ENCODE assay signal across 1 cellular context in genomic region chr18:57772387-57772799, GRCh38.
TF ChIP-seq lines count a peak whose summit lies in the region.

No MANE protein-coding gene starts in this region.

TF ChIP-seq in HepG2, 621 proteins besides CTCF, POLR2A, EP300 and RAD21 (continued from another document and continues in another):
- peak; percentile 89; the same call in 1 of the 2 replicates for TF ChIP-seq ZKSCAN8 (CRISPR knock-in tag; IDR thresholded peaks at IDR 0.05; ENCODE audit: borderline replicate concordance)
- peak; percentile 39; the same call in 1 of the 2 replicates for TF ChIP-seq SMAD3 (CRISPR knock-in tag; IDR thresholded peaks at IDR 0.05)
- no peak for TF ChIP-seq ZNF567 (CRISPR knock-in tag; IDR thresholded peaks at IDR 0.05; ENCODE audit: borderline replicate concordance)
- peak; percentile 82 for TF ChIP-seq FOXO1 (CRISPR knock-in tag; IDR thresholded peaks at IDR 0.05)
- TF ChIP-seq, protein P1, sequence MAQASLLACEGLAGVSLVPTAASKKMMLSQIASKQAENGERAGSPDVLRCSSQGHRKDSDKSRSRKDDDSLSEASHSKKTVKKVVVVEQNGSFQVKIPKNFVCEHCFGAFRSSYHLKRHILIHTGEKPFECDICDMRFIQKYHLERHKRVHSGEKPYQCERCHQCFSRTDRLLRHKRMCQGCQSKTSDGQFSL (CRISPR knock-in tag; IDR thresholded peaks at IDR 0.05), result no peak
- no peak for TF ChIP-seq ZNF101 (CRISPR knock-in tag; IDR thresholded peaks at IDR 0.05; ENCODE audit: borderline replicate concordance, low read depth)
- no peak for TF ChIP-seq ZNF746 (CRISPR knock-in tag; IDR thresholded peaks at IDR 0.05)
- no peak for TF ChIP-seq ZUFSP (CRISPR knock-in tag; IDR thresholded peaks at IDR 0.05; ENCODE audit: borderline replicate concordance)
- peak; percentile 65; the same call in 1 of the 2 replicates for TF ChIP-seq ZNF335 (CRISPR knock-in tag; IDR thresholded peaks at IDR 0.05)
- TF ChIP-seq, protein P2, sequence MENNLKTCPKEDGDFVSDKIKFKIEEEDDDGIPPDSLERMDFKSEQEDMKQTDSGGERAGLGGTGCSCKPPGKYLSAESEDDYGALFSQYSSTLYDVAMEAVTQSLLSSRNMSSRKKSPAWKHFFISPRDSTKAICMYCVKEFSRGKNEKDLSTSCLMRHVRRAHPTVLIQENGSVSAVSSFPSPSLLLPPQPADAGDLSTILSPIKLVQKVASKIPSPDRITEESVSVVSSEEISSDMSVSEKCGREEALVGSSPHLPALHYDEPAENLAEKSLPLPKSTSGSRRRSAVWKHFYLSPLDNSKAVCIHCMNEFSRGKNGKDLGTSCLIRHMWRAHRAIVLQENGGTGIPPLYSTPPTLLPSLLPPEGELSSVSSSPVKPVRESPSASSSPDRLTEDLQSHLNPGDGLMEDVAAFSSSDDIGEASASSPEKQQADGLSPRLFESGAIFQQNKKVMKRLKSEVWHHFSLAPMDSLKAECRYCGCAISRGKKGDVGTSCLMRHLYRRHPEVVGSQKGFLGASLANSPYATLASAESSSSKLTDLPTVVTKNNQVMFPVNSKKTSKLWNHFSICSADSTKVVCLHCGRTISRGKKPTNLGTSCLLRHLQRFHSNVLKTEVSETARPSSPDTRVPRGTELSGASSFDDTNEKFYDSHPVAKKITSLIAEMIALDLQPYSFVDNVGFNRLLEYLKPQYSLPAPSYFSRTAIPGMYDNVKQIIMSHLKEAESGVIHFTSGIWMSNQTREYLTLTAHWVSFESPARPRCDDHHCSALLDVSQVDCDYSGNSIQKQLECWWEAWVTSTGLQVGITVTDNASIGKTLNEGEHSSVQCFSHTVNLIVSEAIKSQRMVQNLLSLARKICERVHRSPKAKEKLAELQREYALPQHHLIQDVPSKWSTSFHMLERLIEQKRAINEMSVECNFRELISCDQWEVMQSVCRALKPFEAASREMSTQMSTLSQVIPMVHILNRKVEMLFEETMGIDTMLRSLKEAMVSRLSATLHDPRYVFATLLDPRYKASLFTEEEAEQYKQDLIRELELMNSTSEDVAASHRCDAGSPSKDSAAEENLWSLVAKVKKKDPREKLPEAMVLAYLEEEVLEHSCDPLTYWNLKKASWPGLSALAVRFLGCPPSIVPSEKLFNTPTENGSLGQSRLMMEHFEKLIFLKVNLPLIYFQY (CRISPR knock-in tag; IDR thresholded peaks at IDR 0.05; ENCODE audit: borderline replicate concordance), result peak; percentile 73; the same call in 1 of the 2 replicates
- TF ChIP-seq ZNF317 (CRISPR knock-in tag; IDR thresholded peaks at IDR 0.05), result no peak
- TF ChIP-seq PITX1 (CRISPR knock-in tag; IDR thresholded peaks at IDR 0.05), result peak; percentile 80
- TF ChIP-seq KLF15 (CRISPR knock-in tag; IDR thresholded peaks at IDR 0.05; ENCODE audit: borderline replicate concordance), result no peak
- TF ChIP-seq THYN1 (CRISPR knock-in tag; IDR thresholded peaks at IDR 0.05; ENCODE audit: borderline replicate concordance, low read depth), result no peak
- no peak for TF ChIP-seq ZBTB46 (CRISPR knock-in tag; IDR thresholded peaks at IDR 0.05; ENCODE audit: borderline replicate concordance)
- no peak for TF ChIP-seq NR2F1 (CRISPR knock-in tag; IDR thresholded peaks at IDR 0.05)
- no peak for TF ChIP-seq ZNF776 (CRISPR knock-in tag; IDR thresholded peaks at IDR 0.05)
- TF ChIP-seq TAF1 (CRISPR knock-in tag; IDR thresholded peaks at IDR 0.05), result no peak; the same call in 1 of the 2 replicates
- TF ChIP-seq ZMYM3 (CRISPR knock-in tag; IDR thresholded peaks at IDR 0.05), result peak; percentile 82
- TF ChIP-seq ZNF552 (CRISPR knock-in tag; IDR thresholded peaks at IDR 0.05; ENCODE audit: borderline replicate concordance), result no peak
- TF ChIP-seq ZNF205 (CRISPR knock-in tag; IDR thresholded peaks at IDR 0.05), result peak; percentile 69; the same call in 1 of the 2 replicates
- TF ChIP-seq THAP11 (CRISPR knock-in tag; IDR thresholded peaks at IDR 0.05), result peak; percentile 65
- TF ChIP-seq FOXA3 (CRISPR knock-in tag; IDR thresholded peaks at IDR 0.05), result peak; percentile 95
- TF ChIP-seq CEBPB (IDR thresholded peaks at IDR 0.05; ENCODE audit: borderline replicate concordance, low read depth, low read length), result no peak
- peak; percentile 36; the same call in 1 of the 2 replicates for TF ChIP-seq ARNTL (CRISPR knock-in tag; IDR thresholded peaks at IDR 0.05)
- TF ChIP-seq SIN3B (IDR thresholded peaks at IDR 0.05; ENCODE audit: low read length), result no peak
- no peak for TF ChIP-seq NR0B2 (CRISPR knock-in tag; IDR thresholded peaks at IDR 0.05)
- TF ChIP-seq SMC3 (IDR thresholded peaks at IDR 0.05; ENCODE audit: low read length), result no peak
- no peak for TF ChIP-seq ZNF790 (CRISPR knock-in tag; IDR thresholded peaks at IDR 0.05; ENCODE audit: borderline replicate concordance)
- TF ChIP-seq E2F1 (CRISPR knock-in tag; IDR thresholded peaks at IDR 0.05), result no peak
- TF ChIP-seq HOXA7 (CRISPR knock-in tag; IDR thresholded peaks at IDR 0.05), result no peak
- no peak for TF ChIP-seq MED13 (CRISPR knock-in tag; IDR thresholded peaks at IDR 0.05)
- TF ChIP-seq ZC3H13 (CRISPR knock-in tag; IDR thresholded peaks at IDR 0.05), result no peak
- 0 out of 2 replicates have a peak, but pooled peaks have one; percentile 68 for TF ChIP-seq GZF1 (CRISPR knock-in tag; IDR thresholded peaks at IDR 0.05)
- TF ChIP-seq, protein P3, sequence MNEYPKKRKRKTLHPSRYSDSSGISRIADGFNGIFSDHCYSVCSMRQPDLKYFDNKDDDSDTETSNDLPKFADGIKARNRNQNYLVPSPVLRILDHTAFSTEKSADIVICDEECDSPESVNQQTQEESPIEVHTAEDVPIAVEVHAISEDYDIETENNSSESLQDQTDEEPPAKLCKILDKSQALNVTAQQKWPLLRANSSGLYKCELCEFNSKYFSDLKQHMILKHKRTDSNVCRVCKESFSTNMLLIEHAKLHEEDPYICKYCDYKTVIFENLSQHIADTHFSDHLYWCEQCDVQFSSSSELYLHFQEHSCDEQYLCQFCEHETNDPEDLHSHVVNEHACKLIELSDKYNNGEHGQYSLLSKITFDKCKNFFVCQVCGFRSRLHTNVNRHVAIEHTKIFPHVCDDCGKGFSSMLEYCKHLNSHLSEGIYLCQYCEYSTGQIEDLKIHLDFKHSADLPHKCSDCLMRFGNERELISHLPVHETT (CRISPR knock-in tag; conservative IDR thresholded peaks at IDR 0.05), result no peak
- peak; percentile 97 for TF ChIP-seq MYC (CRISPR knock-in tag; IDR thresholded peaks at IDR 0.05; ENCODE audit: borderline replicate concordance)
- TF ChIP-seq MAFK (conservative IDR thresholded peaks at IDR 0.05 in 1 of 2, IDR thresholded peaks at IDR 0.05 in 1 of 2; ENCODE audit: low read length in 2 of 2), result no peak
- TF ChIP-seq MED8 (CRISPR knock-in tag; IDR thresholded peaks at IDR 0.05; ENCODE audit: insufficient replicate concordance), result no peak
- TF ChIP-seq ZNF720 (CRISPR knock-in tag; IDR thresholded peaks at IDR 0.05), result no peak
- TF ChIP-seq, protein P4, sequence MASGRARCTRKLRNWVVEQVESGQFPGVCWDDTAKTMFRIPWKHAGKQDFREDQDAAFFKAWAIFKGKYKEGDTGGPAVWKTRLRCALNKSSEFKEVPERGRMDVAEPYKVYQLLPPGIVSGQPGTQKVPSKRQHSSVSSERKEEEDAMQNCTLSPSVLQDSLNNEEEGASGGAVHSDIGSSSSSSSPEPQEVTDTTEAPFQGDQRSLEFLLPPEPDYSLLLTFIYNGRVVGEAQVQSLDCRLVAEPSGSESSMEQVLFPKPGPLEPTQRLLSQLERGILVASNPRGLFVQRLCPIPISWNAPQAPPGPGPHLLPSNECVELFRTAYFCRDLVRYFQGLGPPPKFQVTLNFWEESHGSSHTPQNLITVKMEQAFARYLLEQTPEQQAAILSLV (CRISPR knock-in tag; IDR thresholded peaks at IDR 0.05; ENCODE audit: borderline replicate concordance), result peak; percentile 68; the same call in 1 of the 2 replicates
- TF ChIP-seq PHF21A (CRISPR knock-in tag; IDR thresholded peaks at IDR 0.05), result no peak
- no peak for TF ChIP-seq EEA1 (CRISPR knock-in tag; IDR thresholded peaks at IDR 0.05; ENCODE audit: borderline replicate concordance)
- no peak for TF ChIP-seq ZNF713 (CRISPR knock-in tag; IDR thresholded peaks at IDR 0.05)
- no peak for TF ChIP-seq ZBTB4 (CRISPR knock-in tag; IDR thresholded peaks at IDR 0.05; ENCODE audit: borderline replicate concordance)
- TF ChIP-seq ZNF576 (CRISPR knock-in tag; IDR thresholded peaks at IDR 0.05), result no peak
- no peak for TF ChIP-seq CHCHD3 (CRISPR knock-in tag; IDR thresholded peaks at IDR 0.05)
- 0 out of 2 replicates have a peak, but pooled peaks have one; percentile 51 for TF ChIP-seq ZNF264 (CRISPR knock-in tag; IDR thresholded peaks at IDR 0.05)
- TF ChIP-seq, protein P5, sequence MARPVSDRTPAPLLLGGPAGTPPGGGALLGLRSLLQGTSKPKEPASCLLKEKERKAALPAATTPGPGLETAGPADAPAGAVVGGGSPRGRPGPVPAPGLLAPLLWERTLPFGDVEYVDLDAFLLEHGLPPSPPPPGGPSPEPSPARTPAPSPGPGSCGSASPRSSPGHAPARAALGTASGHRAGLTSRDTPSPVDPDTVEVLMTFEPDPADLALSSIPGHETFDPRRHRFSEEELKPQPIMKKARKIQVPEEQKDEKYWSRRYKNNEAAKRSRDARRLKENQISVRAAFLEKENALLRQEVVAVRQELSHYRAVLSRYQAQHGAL (CRISPR knock-in tag; IDR thresholded peaks at IDR 0.05; ENCODE audit: not compliant biosample characterization), result no peak
- TF ChIP-seq TCF7L2 (IDR thresholded peaks at IDR 0.05; ENCODE audit: low read depth, low read length), result no peak
- TF ChIP-seq CENPT (CRISPR knock-in tag; IDR thresholded peaks at IDR 0.05; ENCODE audit: low read depth), result no peak
- peak; percentile 84 for TF ChIP-seq ZBTB43 (CRISPR knock-in tag; conservative IDR thresholded peaks at IDR 0.05)
